ENCODE assay signal across 8 cellular contexts in the genomic region with DNA sequence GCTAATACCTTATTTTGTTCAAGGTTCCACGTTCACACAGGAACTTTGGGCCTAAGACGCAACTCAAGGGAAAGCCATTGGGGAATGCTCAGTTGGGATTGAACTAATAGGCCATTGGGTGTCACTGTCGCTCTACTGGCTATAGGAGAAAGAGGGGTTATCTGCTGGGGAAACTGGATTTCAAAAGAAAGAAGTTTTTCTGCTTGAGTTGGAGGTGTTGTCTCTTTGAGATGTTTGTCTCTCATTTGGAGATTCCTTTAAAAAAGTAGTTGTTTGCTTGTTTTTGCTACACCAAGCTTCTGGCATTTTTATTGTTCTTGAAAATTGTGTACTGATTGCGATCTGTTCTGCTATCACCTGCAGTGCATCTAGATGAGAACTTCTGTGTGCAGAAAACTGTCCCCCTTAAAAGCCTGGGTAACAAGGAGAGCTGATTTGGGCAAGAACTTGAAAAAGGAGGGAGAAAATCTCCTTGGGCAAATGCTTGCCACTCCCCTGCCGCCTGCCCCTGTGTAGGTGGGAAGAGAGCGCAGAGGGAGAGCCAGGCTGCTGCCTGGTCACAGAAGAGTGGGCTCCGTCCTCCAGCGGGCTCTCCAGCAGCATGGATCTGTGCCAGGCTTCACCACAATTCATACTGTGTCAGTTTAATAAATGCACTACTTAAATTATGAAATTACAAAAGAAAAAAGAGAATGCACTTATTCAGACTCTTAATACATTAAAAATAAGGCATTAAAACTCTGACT. TPM values are rescaled to one million over a fixed set of nuclear protein-coding genes. Genes with fewer than 3 reads are reported as not detected.
A peak's percentile ranks its signal among the peaks of the same experiment; 100 is the strongest.
DNase-seq lines count a peak whose midpoint lies in the region; ATAC-seq and TF ChIP-seq lines count a peak whose summit lies in the region.

No MANE protein-coding gene starts in this region.

- in situ Hi-C loops in astrocyte of the cerebellum (cut with HindIII; ENCODE audit: low sequenced_read_pairs), result no loop called here

- no peak overlapping the region for H3K4me3 ChIP-seq in astrocyte of the cerebellum (ENCODE audit: low read depth, low read length)

- TF ChIP-seq CTCF in 22Rv1 (IDR thresholded peaks at IDR 0.05) (peak; percentile 92), astrocyte of the cerebellum (IDR thresholded peaks at IDR 0.05; ENCODE audit: low read depth, low read length, missing control alignments) (peak; percentile 80)

- no peak for ATAC-seq in HG02763 (IDR thresholded peaks at IDR 0.05; ENCODE audit: unreplicated experiment)

- DNase-seq in GDM1 (lab: John Stamatoyannopoulos, UW) (peak; percentile 46), NCI-H2171 (lab: John Stamatoyannopoulos, UW) (peak; percentile 59), astrocyte of the cerebellum (ENCODE audit: low read depth) (no peak), lung microvascular endothelial cell (ENCODE audit: low read depth in 2 of 2) (peak; percentile 45 to 69), occipital lobe (lab: John Stamatoyannopoulos, UW) (no peak), 8988T (no peak)

- peak overlapping the region; percentile 69 for H3K27ac ChIP-seq in 22Rv1

RNA-seq across cellular contexts. Expression of a gene that starts 39.9 kb away (rescaled TPM):
- 7.7 and 8.5 TPM in 2 replicates for total RNA-seq in lung microvascular endothelial cell
- total RNA-seq in occipital lobe, result 9.2 TPM

RNA-seq across cellular contexts. Expression of a gene that starts 42.3 kb away (rescaled TPM):
- total RNA-seq in lung microvascular endothelial cell, result 29.2 and 35.7 TPM in 2 replicates
- total RNA-seq in occipital lobe, result 29.6 TPM

Comparison
In these comparisons a context has a peak if more than half of its experiments do, and no peak if none do; other contexts are left out.
1. DNase-seq: peak in GDM1 (single experiment), NCI-H2171 (single experiment) and lung microvascular endothelial cell (2 of 2); none in astrocyte of the cerebellum (single experiment), occipital lobe (single experiment) and 8988T (single experiment).